ENCODE assay signal across 1 cellular context in the genomic region with DNA sequence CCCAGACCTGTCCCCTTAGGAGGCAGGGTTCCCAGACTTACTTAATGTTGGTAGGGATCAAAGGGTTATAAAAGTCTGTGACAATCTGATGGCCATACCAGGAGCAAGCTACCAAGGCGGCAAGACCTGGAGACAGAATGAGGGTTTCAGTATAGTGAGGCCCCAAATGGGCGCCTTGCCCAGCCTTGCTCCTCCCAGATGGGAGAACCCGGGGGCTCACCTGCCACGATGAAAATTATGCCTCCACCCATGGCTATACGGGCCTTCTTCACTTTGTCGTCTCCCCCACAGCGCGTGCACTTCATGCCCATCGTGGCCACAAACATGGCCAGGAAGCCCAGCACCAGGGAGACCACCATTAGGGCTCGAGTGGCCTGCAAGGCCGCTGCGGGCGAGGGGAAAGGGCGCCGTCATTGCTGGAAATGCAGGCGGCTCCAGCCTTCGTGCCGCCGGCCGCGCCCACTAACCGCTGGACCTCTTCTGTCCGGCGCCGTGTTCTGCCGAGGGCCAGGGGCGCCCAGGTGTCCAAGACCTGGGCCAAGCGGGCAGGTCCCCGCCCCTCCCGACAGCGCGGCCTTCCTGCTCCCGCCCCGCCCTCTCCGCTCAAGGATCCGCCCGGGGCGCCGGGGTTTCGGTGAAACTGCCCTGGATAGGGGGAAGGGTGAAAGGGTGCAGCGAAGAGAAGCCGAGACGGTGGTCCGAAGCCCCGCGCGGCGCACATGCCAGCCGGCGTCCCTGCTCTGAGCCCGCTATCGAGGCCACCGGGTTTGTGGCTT.
TF ChIP-seq lines count a peak whose summit lies in the region.

No MANE protein-coding gene starts in this region.

TF ChIP-seq in WTC11, 78 proteins besides CTCF, POLR2A, EP300 and RAD21 (continued from another document and continues in another):
- TF ChIP-seq ZNF121 (CRISPR knock-in tag; IDR thresholded peaks at IDR 0.05) (no peak), HMGA2 (CRISPR knock-in tag; IDR thresholded peaks at IDR 0.05) (no peak), MXD4 (CRISPR knock-in tag; IDR thresholded peaks at IDR 0.05; ENCODE audit: borderline replicate concordance) (no peak), SOX15 (CRISPR knock-in tag; IDR thresholded peaks at IDR 0.05) (no peak), NFATC4 (CRISPR knock-in tag; IDR thresholded peaks at IDR 0.05) (no peak), FOXP1 (CRISPR knock-in tag; IDR thresholded peaks at IDR 0.05; ENCODE audit: borderline replicate concordance) (no peak), CBFB (CRISPR knock-in tag; IDR thresholded peaks at IDR 0.05; ENCODE audit: low read depth) (no peak), JAZF1 (CRISPR knock-in tag; IDR thresholded peaks at IDR 0.05) (no peak), ZNF671 (CRISPR knock-in tag; IDR thresholded peaks at IDR 0.05) (no peak), GTF2I (CRISPR knock-in tag; conservative IDR thresholded peaks at IDR 0.05) (no peak), PRRX2 (CRISPR knock-in tag; IDR thresholded peaks at IDR 0.05) (no peak), FOXK1 (CRISPR knock-in tag; IDR thresholded peaks at IDR 0.05) (peak; percentile 11; the same call in 1 of the 2 replicates), TEAD1 (CRISPR knock-in tag; IDR thresholded peaks at IDR 0.05) (no peak; the same call in 1 of the 2 replicates), TCF7 (CRISPR knock-in tag; IDR thresholded peaks at IDR 0.05; ENCODE audit: low read depth) (no peak), ETV6 (CRISPR knock-in tag; IDR thresholded peaks at IDR 0.05) (no peak)
- TF ChIP-seq, protein P1, sequence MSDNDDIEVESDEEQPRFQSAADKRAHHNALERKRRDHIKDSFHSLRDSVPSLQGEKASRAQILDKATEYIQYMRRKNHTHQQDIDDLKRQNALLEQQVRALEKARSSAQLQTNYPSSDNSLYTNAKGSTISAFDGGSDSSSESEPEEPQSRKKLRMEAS (CRISPR knock-in tag; IDR thresholded peaks at IDR 0.05) = peak; percentile 62; the same call in 1 of the 2 replicates
- TF ChIP-seq, protein P2, sequence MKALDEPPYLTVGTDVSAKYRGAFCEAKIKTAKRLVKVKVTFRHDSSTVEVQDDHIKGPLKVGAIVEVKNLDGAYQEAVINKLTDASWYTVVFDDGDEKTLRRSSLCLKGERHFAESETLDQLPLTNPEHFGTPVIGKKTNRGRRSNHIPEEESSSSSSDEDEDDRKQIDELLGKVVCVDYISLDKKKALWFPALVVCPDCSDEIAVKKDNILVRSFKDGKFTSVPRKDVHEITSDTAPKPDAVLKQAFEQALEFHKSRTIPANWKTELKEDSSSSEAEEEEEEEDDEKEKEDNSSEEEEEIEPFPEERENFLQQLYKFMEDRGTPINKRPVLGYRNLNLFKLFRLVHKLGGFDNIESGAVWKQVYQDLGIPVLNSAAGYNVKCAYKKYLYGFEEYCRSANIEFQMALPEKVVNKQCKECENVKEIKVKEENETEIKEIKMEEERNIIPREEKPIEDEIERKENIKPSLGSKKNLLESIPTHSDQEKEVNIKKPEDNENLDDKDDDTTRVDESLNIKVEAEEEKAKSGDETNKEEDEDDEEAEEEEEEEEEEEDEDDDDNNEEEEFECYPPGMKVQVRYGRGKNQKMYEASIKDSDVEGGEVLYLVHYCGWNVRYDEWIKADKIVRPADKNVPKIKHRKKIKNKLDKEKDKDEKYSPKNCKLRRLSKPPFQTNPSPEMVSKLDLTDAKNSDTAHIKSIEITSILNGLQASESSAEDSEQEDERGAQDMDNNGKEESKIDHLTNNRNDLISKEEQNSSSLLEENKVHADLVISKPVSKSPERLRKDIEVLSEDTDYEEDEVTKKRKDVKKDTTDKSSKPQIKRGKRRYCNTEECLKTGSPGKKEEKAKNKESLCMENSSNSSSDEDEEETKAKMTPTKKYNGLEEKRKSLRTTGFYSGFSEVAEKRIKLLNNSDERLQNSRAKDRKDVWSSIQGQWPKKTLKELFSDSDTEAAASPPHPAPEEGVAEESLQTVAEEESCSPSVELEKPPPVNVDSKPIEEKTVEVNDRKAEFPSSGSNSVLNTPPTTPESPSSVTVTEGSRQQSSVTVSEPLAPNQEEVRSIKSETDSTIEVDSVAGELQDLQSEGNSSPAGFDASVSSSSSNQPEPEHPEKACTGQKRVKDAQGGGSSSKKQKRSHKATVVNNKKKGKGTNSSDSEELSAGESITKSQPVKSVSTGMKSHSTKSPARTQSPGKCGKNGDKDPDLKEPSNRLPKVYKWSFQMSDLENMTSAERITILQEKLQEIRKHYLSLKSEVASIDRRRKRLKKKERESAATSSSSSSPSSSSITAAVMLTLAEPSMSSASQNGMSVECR (CRISPR knock-in tag; IDR thresholded peaks at IDR 0.05; ENCODE audit: borderline replicate concordance) = no peak; the same call in none of the 2 replicates
- TF ChIP-seq, protein P3, sequence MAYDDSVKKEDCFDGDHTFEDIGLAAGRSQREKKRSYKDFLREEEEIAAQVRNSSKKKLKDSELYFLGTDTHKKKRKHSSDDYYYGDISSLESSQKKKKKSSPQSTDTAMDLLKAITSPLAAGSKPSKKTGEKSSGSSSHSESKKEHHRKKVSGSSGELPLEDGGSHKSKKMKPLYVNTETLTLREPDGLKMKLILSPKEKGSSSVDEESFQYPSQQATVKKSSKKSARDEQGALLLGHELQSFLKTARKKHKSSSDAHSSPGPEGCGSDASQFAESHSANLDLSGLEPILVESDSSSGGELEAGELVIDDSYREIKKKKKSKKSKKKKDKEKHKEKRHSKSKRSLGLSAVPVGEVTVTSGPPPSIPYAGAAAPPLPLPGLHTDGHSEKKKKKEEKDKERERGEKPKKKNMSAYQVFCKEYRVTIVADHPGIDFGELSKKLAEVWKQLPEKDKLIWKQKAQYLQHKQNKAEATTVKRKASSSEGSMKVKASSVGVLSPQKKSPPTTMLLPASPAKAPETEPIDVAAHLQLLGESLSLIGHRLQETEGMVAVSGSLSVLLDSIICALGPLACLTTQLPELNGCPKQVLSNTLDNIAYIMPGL (CRISPR knock-in tag; IDR thresholded peaks at IDR 0.05) = no peak
- TF ChIP-seq, protein P4, sequence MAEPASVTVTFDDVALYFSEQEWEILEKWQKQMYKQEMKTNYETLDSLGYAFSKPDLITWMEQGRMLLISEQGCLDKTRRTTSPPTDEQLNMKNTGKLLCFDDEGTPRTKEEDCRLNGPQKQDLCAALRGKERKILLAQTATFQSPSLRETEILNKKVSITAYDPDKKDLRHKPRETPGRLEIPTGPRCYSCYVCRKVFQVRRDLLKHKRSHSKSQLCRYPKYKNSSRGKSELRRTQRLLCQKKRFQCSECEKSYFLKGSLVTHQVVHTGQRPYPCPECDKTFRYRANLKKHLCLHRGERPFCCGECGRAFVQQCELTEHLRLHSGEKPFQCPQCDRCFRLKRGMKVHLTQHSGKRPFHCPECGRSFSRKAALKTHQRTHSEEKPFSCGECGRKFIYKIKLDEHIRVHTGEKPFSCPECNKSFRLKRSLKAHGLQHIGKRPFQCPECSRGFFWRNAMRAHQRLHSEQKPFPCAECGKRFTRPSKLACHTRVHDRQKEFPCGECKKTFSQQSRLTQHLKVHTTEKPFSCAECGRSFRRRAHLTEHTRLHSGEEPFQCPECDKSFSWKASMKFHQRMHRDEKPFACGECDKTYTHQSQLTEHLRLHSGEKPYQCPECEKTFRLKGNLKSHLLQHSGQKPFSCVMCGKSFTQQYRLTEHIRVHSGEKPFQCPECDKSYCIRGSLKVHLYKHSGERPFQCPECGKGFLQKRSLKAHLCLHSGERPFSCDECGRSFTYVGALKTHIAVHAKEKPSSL (CRISPR knock-in tag; conservative IDR thresholded peaks at IDR 0.05) = no peak
- TF ChIP-seq, protein P5, sequence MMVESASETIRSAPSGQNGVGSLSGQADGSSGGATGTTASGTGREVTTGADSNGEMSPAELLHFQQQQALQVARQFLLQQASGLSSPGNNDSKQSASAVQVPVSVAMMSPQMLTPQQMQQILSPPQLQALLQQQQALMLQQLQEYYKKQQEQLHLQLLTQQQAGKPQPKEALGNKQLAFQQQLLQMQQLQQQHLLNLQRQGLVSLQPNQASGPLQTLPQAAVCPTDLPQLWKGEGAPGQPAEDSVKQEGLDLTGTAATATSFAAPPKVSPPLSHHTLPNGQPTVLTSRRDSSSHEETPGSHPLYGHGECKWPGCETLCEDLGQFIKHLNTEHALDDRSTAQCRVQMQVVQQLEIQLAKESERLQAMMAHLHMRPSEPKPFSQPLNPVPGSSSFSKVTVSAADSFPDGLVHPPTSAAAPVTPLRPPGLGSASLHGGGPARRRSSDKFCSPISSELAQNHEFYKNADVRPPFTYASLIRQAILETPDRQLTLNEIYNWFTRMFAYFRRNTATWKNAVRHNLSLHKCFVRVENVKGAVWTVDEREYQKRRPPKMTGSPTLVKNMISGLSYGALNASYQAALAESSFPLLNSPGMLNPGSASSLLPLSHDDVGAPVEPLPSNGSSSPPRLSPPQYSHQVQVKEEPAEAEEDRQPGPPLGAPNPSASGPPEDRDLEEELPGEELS (CRISPR knock-in tag; IDR thresholded peaks at IDR 0.05) = no peak
- TF ChIP-seq, protein P6, sequence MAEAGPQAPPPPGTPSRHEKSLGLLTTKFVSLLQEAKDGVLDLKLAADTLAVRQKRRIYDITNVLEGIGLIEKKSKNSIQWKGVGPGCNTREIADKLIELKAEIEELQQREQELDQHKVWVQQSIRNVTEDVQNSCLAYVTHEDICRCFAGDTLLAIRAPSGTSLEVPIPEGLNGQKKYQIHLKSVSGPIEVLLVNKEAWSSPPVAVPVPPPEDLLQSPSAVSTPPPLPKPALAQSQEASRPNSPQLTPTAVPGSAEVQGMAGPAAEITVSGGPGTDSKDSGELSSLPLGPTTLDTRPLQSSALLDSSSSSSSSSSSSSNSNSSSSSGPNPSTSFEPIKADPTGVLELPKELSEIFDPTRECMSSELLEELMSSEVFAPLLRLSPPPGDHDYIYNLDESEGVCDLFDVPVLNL (CRISPR knock-in tag; IDR thresholded peaks at IDR 0.05; ENCODE audit: borderline replicate concordance, low read depth) = no peak
- TF ChIP-seq, protein P7, sequence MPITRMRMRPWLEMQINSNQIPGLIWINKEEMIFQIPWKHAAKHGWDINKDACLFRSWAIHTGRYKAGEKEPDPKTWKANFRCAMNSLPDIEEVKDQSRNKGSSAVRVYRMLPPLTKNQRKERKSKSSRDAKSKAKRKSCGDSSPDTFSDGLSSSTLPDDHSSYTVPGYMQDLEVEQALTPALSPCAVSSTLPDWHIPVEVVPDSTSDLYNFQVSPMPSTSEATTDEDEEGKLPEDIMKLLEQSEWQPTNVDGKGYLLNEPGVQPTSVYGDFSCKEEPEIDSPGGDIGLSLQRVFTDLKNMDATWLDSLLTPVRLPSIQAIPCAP (CRISPR knock-in tag; IDR thresholded peaks at IDR 0.05) = no peak
- TF ChIP-seq, protein P8, sequence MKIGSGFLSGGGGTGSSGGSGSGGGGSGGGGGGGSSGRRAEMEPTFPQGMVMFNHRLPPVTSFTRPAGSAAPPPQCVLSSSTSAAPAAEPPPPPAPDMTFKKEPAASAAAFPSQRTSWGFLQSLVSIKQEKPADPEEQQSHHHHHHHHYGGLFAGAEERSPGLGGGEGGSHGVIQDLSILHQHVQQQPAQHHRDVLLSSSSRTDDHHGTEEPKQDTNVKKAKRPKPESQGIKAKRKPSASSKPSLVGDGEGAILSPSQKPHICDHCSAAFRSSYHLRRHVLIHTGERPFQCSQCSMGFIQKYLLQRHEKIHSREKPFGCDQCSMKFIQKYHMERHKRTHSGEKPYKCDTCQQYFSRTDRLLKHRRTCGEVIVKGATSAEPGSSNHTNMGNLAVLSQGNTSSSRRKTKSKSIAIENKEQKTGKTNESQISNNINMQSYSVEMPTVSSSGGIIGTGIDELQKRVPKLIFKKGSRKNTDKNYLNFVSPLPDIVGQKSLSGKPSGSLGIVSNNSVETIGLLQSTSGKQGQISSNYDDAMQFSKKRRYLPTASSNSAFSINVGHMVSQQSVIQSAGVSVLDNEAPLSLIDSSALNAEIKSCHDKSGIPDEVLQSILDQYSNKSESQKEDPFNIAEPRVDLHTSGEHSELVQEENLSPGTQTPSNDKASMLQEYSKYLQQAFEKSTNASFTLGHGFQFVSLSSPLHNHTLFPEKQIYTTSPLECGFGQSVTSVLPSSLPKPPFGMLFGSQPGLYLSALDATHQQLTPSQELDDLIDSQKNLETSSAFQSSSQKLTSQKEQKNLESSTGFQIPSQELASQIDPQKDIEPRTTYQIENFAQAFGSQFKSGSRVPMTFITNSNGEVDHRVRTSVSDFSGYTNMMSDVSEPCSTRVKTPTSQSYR (CRISPR knock-in tag; IDR thresholded peaks at IDR 0.05) = no peak
- TF ChIP-seq, protein P9, sequence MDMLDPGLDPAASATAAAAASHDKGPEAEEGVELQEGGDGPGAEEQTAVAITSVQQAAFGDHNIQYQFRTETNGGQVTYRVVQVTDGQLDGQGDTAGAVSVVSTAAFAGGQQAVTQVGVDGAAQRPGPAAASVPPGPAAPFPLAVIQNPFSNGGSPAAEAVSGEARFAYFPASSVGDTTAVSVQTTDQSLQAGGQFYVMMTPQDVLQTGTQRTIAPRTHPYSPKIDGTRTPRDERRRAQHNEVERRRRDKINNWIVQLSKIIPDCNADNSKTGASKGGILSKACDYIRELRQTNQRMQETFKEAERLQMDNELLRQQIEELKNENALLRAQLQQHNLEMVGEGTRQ (CRISPR knock-in tag; IDR thresholded peaks at IDR 0.05) = 0 out of 2 replicates have a peak, but pooled peaks have one; percentile 6
- TF ChIP-seq, protein P10, sequence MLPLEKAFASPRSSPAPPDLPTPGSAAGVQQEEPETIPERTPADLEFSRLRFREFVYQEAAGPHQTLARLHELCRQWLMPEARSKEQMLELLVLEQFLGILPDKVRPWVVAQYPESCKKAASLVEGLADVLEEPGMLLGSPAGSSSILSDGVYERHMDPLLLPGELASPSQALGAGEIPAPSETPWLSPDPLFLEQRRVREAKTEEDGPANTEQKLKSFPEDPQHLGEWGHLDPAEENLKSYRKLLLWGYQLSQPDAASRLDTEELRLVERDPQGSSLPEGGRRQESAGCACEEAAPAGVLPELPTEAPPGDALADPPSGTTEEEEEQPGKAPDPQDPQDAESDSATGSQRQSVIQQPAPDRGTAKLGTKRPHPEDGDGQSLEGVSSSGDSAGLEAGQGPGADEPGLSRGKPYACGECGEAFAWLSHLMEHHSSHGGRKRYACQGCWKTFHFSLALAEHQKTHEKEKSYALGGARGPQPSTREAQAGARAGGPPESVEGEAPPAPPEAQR (CRISPR knock-in tag; IDR thresholded peaks at IDR 0.05) = no peak
- TF ChIP-seq, protein P11, sequence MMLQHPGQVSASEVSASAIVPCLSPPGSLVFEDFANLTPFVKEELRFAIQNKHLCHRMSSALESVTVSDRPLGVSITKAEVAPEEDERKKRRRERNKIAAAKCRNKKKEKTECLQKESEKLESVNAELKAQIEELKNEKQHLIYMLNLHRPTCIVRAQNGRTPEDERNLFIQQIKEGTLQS (CRISPR knock-in tag; conservative IDR thresholded peaks at IDR 0.05) = no peak
